ENCODE assay signal across 9 cellular contexts in the genomic region with DNA sequence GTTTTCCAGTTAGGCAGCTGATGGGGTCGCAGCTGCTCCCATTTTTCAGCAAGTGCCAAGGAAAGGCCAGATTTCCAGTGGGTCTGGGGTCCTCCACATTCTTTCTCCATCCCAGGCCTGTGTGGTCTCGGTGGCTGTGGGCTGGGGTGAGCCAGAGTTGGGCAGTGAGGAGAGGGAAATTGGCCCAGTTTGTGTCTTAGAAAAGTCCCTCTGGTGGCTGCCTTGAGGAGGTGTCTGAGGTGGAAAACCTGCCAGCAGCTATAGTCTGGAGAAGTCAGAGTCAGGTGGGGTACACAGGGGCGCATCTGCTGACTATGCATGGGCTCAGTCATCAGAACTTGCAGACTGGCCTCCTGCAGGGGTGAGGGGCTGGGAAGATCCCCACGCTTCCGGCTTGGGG. TPM values are rescaled to one million over a fixed set of nuclear protein-coding genes. Genes with fewer than 3 reads are reported as not detected.
DNase-seq lines count a peak whose midpoint lies in the region; ATAC-seq, FAIRE-seq and TF ChIP-seq lines count a peak whose summit lies in the region.
"Had no signal": no experiment of that assay in that cellular context is flagged by ENCODE, and none has a peak within 500 bp of the region (broad histone marks: within the 10 kb centered on the region; RNA-seq: fewer than 3 reads in every experiment).

No MANE protein-coding gene starts in this region.

- H3K4me3 ChIP-seq in GM06990 (replicated peaks; ENCODE audit: low read depth, low read length): no peak overlapping the region
- H3K4me3 ChIP-seq in Jurkat, Clone E6-1 (ENCODE audit: low read length): no peak overlapping the region
- H3K4me3 ChIP-seq in GM12878: no peak overlapping the region
- H3K4me3 ChIP-seq: HAP-1 had no signal

- H3K4me1 ChIP-seq in GM12878 (ENCODE audit: control insufficient read depth, insufficient read depth, low read length): no peaks in the 10 kb centered on the region
- H3K4me1 ChIP-seq: HAP-1 had no signal

- DNase-seq in GM06990 (ENCODE audit: extremely low read depth, insufficient read length) (no peak), GM12878 (ENCODE audit: low read depth, low spot score) (no peak), NK-92 (lab: John Stamatoyannopoulos, UW; ENCODE audit: unreplicated experiment) (no peak)
- DNase-seq in Jurkat, Clone E6-1 (ENCODE audit: low read depth, low spot score): peak; percentile 43
- DNase-seq in NK-92 treated with Interleukin-12 subunit alpha and Interleukin-12 subunit beta, amount 100 ng/mL, for 24 hours (lab: John Stamatoyannopoulos, UW): no peak
- DNase-seq in activated CD4-positive, alpha-beta memory T cell treated with anti-CD3 and anti-CD28 coated beads for 36 hours: no peak
- DNase-seq: activated naive CD4-positive, alpha-beta T cell treated with anti-CD3 and anti-CD28 coated beads for 36 hours had no signal

- intact Hi-C loops in GM12878 (cut with micrococcal nuclease; ENCODE audit: unreplicated experiment): no loop called here
- intact Hi-C loops in activated CD4-positive, alpha-beta memory T cell treated with anti-CD3 and anti-CD28 coated beads for 36 hours (cut with micrococcal nuclease): no loop called here

- H3K4me3 Mint-ChIP-seq in nephron: no peak overlapping the region
- no peak overlapping the region for H3K4me3 Mint-ChIP-seq in activated CD4-positive, alpha-beta memory T cell treated with anti-CD3 and anti-CD28 coated beads for 36 hours
- H3K4me3 Mint-ChIP-seq: activated naive CD4-positive, alpha-beta T cell treated with anti-CD3 and anti-CD28 coated beads for 36 hours had no signal

- H3K27me3 ChIP-seq in GM06990 (replicated peaks; ENCODE audit: control insufficient read depth, insufficient read depth, low read length) (no peaks in the 10 kb centered on the region), GM12878 (replicated peaks in 1 of 2; ENCODE audit: control insufficient read depth in 2 of 2, insufficient read depth in 2 of 2, low read length in 1 of 2) (no peaks in the 10 kb centered on the region)

- RAD21 ChIA-PET in GM12878 (lab: Charles Lee; ENCODE audit: unreplicated experiment): interaction anchor here (0.8 kb wide), 1 partner anchor 62 kb away, joined by 3 read pairs; no protein-coding TSS in a partner anchor

- H2AFZ ChIP-seq in GM12878 (ENCODE audit: control insufficient read depth, low read depth, low read length): no peak overlapping the region

- in situ Hi-C loops in GM12878 (cut with MboI): no loop called here

- no peaks in the 10 kb centered on the region for H3K9me3 ChIP-seq in GM12878 (replicated peaks; ENCODE audit: control insufficient read depth, insufficient read depth, low read length)
- H3K9me3 ChIP-seq: HAP-1 had no signal

- no peaks in the 10 kb centered on the region for H4K20me1 ChIP-seq in GM12878 (ENCODE audit: control insufficient read depth, insufficient read depth)

- no peak overlapping the region for H3K27ac Mint-ChIP-seq in nephron
- no peak overlapping the region for H3K27ac Mint-ChIP-seq in activated CD4-positive, alpha-beta memory T cell treated with anti-CD3 and anti-CD28 coated beads for 36 hours
- H3K27ac Mint-ChIP-seq: activated naive CD4-positive, alpha-beta T cell treated with anti-CD3 and anti-CD28 coated beads for 36 hours had no signal

- H3K9me3 Mint-ChIP-seq in nephron: no peaks in the 10 kb centered on the region
- H3K9me3 Mint-ChIP-seq in activated CD4-positive, alpha-beta memory T cell treated with anti-CD3 and anti-CD28 coated beads for 36 hours: no peaks in the 10 kb centered on the region
- H3K9me3 Mint-ChIP-seq: activated naive CD4-positive, alpha-beta T cell treated with anti-CD3 and anti-CD28 coated beads for 36 hours had no signal

- SMC1A ChIA-PET in GM12878 (lab: Charles Lee; ENCODE audit: uncharacterized antibody, unreplicated experiment): no interaction called here

- ATAC-seq in GM12878: peak; percentile 78

- FAIRE-seq in GM12878 (lab: Jason Lieb, UNC): no peak

- CTCF ChIA-PET in GM12878 (lab: Yijun Ruan, JAX): no interaction called here
- CTCF ChIA-PET in activated CD4-positive, alpha-beta memory T cell treated with anti-CD3 and anti-CD28 coated beads for 36 hours (lab: Charles Lee): interaction anchor here (0.6 kb wide), 1 partner anchor 354 kb away, joined by 3 read pairs; no protein-coding TSS in a partner anchor

- H3K9ac ChIP-seq in GM12878 (ENCODE audit: control insufficient read depth, insufficient read depth, low read length): no peak overlapping the region

- peaks cover 12% of the 10 kb centered on the region for H3K27me3 Mint-ChIP-seq in nephron (ENCODE audit: low read depth)
- no peaks in the 10 kb centered on the region for H3K27me3 Mint-ChIP-seq in activated CD4-positive, alpha-beta memory T cell treated with anti-CD3 and anti-CD28 coated beads for 36 hours

- POLR2A ChIA-PET in GM12878 (lab: Charles Lee): no interaction called here
- POLR2A ChIA-PET in activated CD4-positive, alpha-beta memory T cell treated with anti-CD3 and anti-CD28 coated beads for 36 hours (lab: Charles Lee): no interaction called here

- no peaks in the 10 kb centered on the region for H3K79me2 ChIP-seq in GM12878 (ENCODE audit: control insufficient read depth, insufficient read depth, low read length)

- H3K4me1 Mint-ChIP-seq in nephron: peaks cover 17% of the 10 kb centered on the region
- H3K4me1 Mint-ChIP-seq in activated CD4-positive, alpha-beta memory T cell treated with anti-CD3 and anti-CD28 coated beads for 36 hours (ENCODE audit: low read depth): no peaks in the 10 kb centered on the region

- no peak for TF ChIP-seq POLR2A in GM12878 (IDR thresholded peaks at IDR 0.05; ENCODE audit: low read depth, low read length)

- no TSS peak for BruUV-seq in GM12878 (replicated peaks; lab: Mats Ljungman, UMichigan)

- H3K36me3 Mint-ChIP-seq in nephron (ENCODE audit: low read depth): no peaks in the 10 kb centered on the region
- H3K36me3 Mint-ChIP-seq in activated CD4-positive, alpha-beta memory T cell treated with anti-CD3 and anti-CD28 coated beads for 36 hours: no peaks in the 10 kb centered on the region

- TF ChIP-seq CTCF in GM06990 (IDR thresholded peaks at IDR 0.05; ENCODE audit: insufficient read depth, low read length, poor library complexity, severe bottlenecking): peak; percentile 24
- peak; percentile 17 to 39 (median 22); a peak in 2 of 6 replicates for TF ChIP-seq CTCF in GM12878 (IDR thresholded peaks at IDR 0.05 in 2 of 3, conservative IDR thresholded peaks at IDR 0.05 in 1 of 3; ENCODE audit: control insufficient read depth in 2 of 3, extremely low read depth in 1 of 3, insufficient read depth in 1 of 3, low read depth in 3 of 3, low read length in 3 of 3)
- TF ChIP-seq CTCF in nephron (IDR thresholded peaks at IDR 0.05; ENCODE audit: unreplicated experiment in 3 of 3): peak in 2 of 3 experiments; percentile 35 to 44

- no peak overlapping the region for H3K27ac ChIP-seq in GM12878 (ENCODE audit: control insufficient read depth, insufficient read depth)

- H3K4me2 ChIP-seq in GM12878 (ENCODE audit: control insufficient read depth, insufficient read depth): no peak overlapping the region

- H3K36me3 ChIP-seq in GM06990 (ENCODE audit: control insufficient read depth, insufficient read depth, low read length) (no peaks in the 10 kb centered on the region), GM12878 (ENCODE audit: control insufficient read depth in 2 of 2, insufficient read depth in 2 of 2, low read length in 1 of 2) (no peaks in the 10 kb centered on the region)
- H3K36me3 ChIP-seq: HAP-1 had no signal

- 0 out of 2 replicates have a peak, but pooled peaks have one; percentile 13 for TF ChIP-seq RAD21 in GM12878 (IDR thresholded peaks at IDR 0.05; ENCODE audit: insufficient read depth, low read depth, low read length)

- 24% methylated on average over 5 of the region's 5 CpGs for WGBS in GM12878 (ENCODE audit: insufficient coverage, insufficient replicate concordance, low lambda C conversion rate, missing lambda C conversion rate)

- no peak for TF ChIP-seq EP300 in GM12878 (IDR thresholded peaks at IDR 0.05; ENCODE audit: borderline replicate concordance in 1 of 2, control insufficient read depth in 1 of 2, low read depth in 2 of 2, low read length in 2 of 2)

RNA-seq across cellular contexts. Expression of a gene that starts 30.5 kb away (rescaled TPM):
- not detected for polyA plus RNA-seq in Jurkat, Clone E6-1 (2012; ENCODE audit: insufficient read depth, insufficient read length)
- not detected in 2 replicates for total RNA-seq in GM12878 (2013; cell fraction: nucleolus; rRNA removed)
- total RNA-seq in GM12878 (2014; rRNA removed) (not detected in 2 replicates), GM12878 (2014; rRNA removed; fragmentation: Illumina TruSeq; extraction: Trizol) (not detected in 2 replicates), GM12878 (2021) (not detected in 2 replicates)
- not detected for polyA plus RNA-seq in GM12878 (2011; ENCODE audit: low read depth)
- polyA plus RNA-seq in GM12878 (2011; rRNA removed) (not detected in 2 replicates), GM12878 (2014; fragmentation: Illumina TruSeq; extraction: Trizol) (not detected in 2 replicates), GM12878 (2014; fragmentation: Nextera tagmentation; extraction: Ambion mirVana) (not detected), GM12878 (2014; rRNA removed) (not detected in 2 replicates), GM12878 (2016; fragmentation: Nextera tagmentation; extraction: Ambion mirVana) (not detected)
- not detected in 2 replicates for polyA plus RNA-seq in GM12878 (2011; cell fraction: cytosol; rRNA removed)
- polyA plus RNA-seq in GM12878 (2011; cell fraction: nucleus; rRNA removed): not detected in 2 replicates
- not detected in 2 replicates for polyA plus RNA-seq in GM12878 (2012)
- not detected in 2 replicates for polyA minus RNA-seq in GM12878 (2011; rRNA and poly(A)+ RNA removed)
- polyA minus RNA-seq in GM12878 (2011; cell fraction: cytosol; rRNA and poly(A)+ RNA removed): not detected in 2 replicates
- polyA minus RNA-seq in GM12878 (2011; cell fraction: nucleus; rRNA and poly(A)+ RNA removed): not detected in 2 replicates
- not detected for total RNA-seq in activated CD4-positive, alpha-beta memory T cell treated with anti-CD3 and anti-CD28 coated beads for 36 hours
- total RNA-seq: activated naive CD4-positive, alpha-beta T cell treated with anti-CD3 and anti-CD28 coated beads for 36 hours had no signal

RNA-seq across cellular contexts. Expression of a gene that starts 46.6 kb away (rescaled TPM):
- polyA plus RNA-seq in Jurkat, Clone E6-1 (2012; ENCODE audit: insufficient read depth, insufficient read length): 23.1 TPM
- total RNA-seq in GM12878 (2013; cell fraction: nucleolus; rRNA removed): 29.3 and 43.7 TPM in 2 replicates
- total RNA-seq in GM12878 (2014; rRNA removed) (7.5 and 7.8 TPM in 2 replicates), GM12878 (2014; rRNA removed; fragmentation: Illumina TruSeq; extraction: Trizol) (6.3 and 7.4 TPM in 2 replicates), GM12878 (2021) (17.1 and 20.1 TPM in 2 replicates)
- 3.4 TPM for polyA plus RNA-seq in GM12878 (2011; ENCODE audit: low read depth)
- polyA plus RNA-seq in GM12878 (2011; rRNA removed) (7.6 and 12.8 TPM in 2 replicates), GM12878 (2014; fragmentation: Illumina TruSeq; extraction: Trizol) (5.7 and 9.8 TPM in 2 replicates), GM12878 (2014; fragmentation: Nextera tagmentation; extraction: Ambion mirVana) (1 to 10 TPM; 1.4 to 1.6 TPM), GM12878 (2014; rRNA removed) (13.4 and 13.9 TPM in 2 replicates), GM12878 (2016; fragmentation: Nextera tagmentation; extraction: Ambion mirVana) (10 to 100 TPM; 12.6 to 13.2 TPM)
- polyA plus RNA-seq in GM12878 (2011; cell fraction: cytosol; rRNA removed): 8.4 and 10.5 TPM in 2 replicates
- polyA plus RNA-seq in GM12878 (2011; cell fraction: nucleus; rRNA removed): 56.2 and 70.0 TPM in 2 replicates
- 6.9 and 7.0 TPM in 2 replicates for polyA plus RNA-seq in GM12878 (2012)
- polyA minus RNA-seq in GM12878 (2011; rRNA and poly(A)+ RNA removed): 9.9 and 13.0 TPM in 2 replicates
- 5.6 and 6.4 TPM in 2 replicates for polyA minus RNA-seq in GM12878 (2011; cell fraction: cytosol; rRNA and poly(A)+ RNA removed)
- polyA minus RNA-seq in GM12878 (2011; cell fraction: nucleus; rRNA and poly(A)+ RNA removed): 19.2 and 31.2 TPM in 2 replicates
- 10 to 100 TPM; 24.4 to 24.8 TPM for total RNA-seq in activated CD4-positive, alpha-beta memory T cell treated with anti-CD3 and anti-CD28 coated beads for 36 hours

RNA-seq across cellular contexts. Expression of a gene that starts 46.6 kb away (rescaled TPM):
- polyA plus RNA-seq in Jurkat, Clone E6-1 (2012; ENCODE audit: insufficient read depth, insufficient read length): 165 TPM
- total RNA-seq in GM12878 (2013; cell fraction: nucleolus; rRNA removed): 18.4 and 19.7 TPM in 2 replicates
- total RNA-seq in GM12878 (2014; rRNA removed) (113 and 127 TPM in 2 replicates), GM12878 (2014; rRNA removed; fragmentation: Illumina TruSeq; extraction: Trizol) (92.1 and 102 TPM in 2 replicates), GM12878 (2021) (96.5 and 102 TPM in 2 replicates)
- polyA plus RNA-seq in GM12878 (2011; ENCODE audit: low read depth): 31.3 TPM
- polyA plus RNA-seq in GM12878 (2011; rRNA removed) (85.8 and 131 TPM in 2 replicates), GM12878 (2014; fragmentation: Illumina TruSeq; extraction: Trizol) (69.3 and 86.6 TPM in 2 replicates), GM12878 (2014; fragmentation: Nextera tagmentation; extraction: Ambion mirVana) (100 to 1,000 TPM; 194 to 283 TPM), GM12878 (2014; rRNA removed) (129 and 140 TPM in 2 replicates), GM12878 (2016; fragmentation: Nextera tagmentation; extraction: Ambion mirVana) (100 to 1,000 TPM; 247 to 256 TPM)
- polyA plus RNA-seq in GM12878 (2011; cell fraction: cytosol; rRNA removed): 75.5 and 105 TPM in 2 replicates
- 58.2 and 61.3 TPM in 2 replicates for polyA plus RNA-seq in GM12878 (2011; cell fraction: nucleus; rRNA removed)
- 70.0 and 75.5 TPM in 2 replicates for polyA plus RNA-seq in GM12878 (2012)
- 37.8 and 45.4 TPM in 2 replicates for polyA minus RNA-seq in GM12878 (2011; rRNA and poly(A)+ RNA removed)
- polyA minus RNA-seq in GM12878 (2011; cell fraction: cytosol; rRNA and poly(A)+ RNA removed): 17.0 and 25.8 TPM in 2 replicates
- 24.1 and 43.1 TPM in 2 replicates for polyA minus RNA-seq in GM12878 (2011; cell fraction: nucleus; rRNA and poly(A)+ RNA removed)
- 10 to 100 TPM; 80.7 to 86.0 TPM for total RNA-seq in activated CD4-positive, alpha-beta memory T cell treated with anti-CD3 and anti-CD28 coated beads for 36 hours
